23 cellular contexts compared by ENCODE assay signal in the genomic region with DNA sequence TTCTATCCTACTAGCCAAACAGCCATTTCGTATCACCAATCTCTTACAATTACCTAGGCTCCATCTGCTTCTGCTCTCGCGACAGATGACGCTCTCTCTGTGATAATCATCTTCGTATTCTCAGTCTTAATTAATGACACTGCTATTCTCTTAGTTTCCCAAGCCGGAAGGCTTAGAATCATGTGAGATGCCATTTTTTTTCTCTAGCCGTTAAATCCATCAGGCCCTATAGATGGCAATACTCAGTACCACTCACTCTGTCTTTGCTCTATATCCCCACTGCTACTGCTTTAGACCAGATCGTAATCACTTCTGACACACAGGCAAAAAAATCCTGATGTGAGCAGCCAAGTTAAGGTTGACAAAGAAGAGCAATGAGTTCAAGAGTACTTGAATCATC. TPM values are rescaled to one million over a fixed set of nuclear protein-coding genes. Genes with fewer than 3 reads are reported as not detected.
DNase-seq lines count a peak whose midpoint lies in the region; ATAC-seq and TF ChIP-seq lines count a peak whose summit lies in the region.
"Had no signal": no experiment of that assay in that cellular context is flagged by ENCODE, and none has a peak within 500 bp of the region (broad histone marks: within the 10 kb centered on the region; RNA-seq: fewer than 3 reads in every experiment).

No MANE protein-coding gene starts in this region.

- CTCF ChIA-PET in activated CD4-positive, alpha-beta memory T cell treated with anti-CD3 and anti-CD28 coated beads, Interleukin-2, amount 10 ng/mL, durations not matched to agents 7 days and 5 days (lab: Charles Lee): no interaction called here

- no peaks in the 10 kb centered on the region for H3K36me3 ChIP-seq in Loucy (ENCODE audit: insufficient read depth, low read length)
- H3K36me3 ChIP-seq: breast epithelium had no signal

- H3K36me3 Mint-ChIP-seq in activated CD4-positive, alpha-beta T cell treated with anti-CD3 and anti-CD28 coated beads, Interleukin-2, amount 10 ng/mL, durations not matched to agents 24 days and 14 days (ENCODE audit: low read depth): peaks cover 31% of the 10 kb centered on the region
- H3K36me3 Mint-ChIP-seq in activated CD4-positive, alpha-beta memory T cell treated with anti-CD3 and anti-CD28 coated beads, Interleukin-2, amount 10 ng/mL, durations not matched to agents 7 days and 5 days (ENCODE audit: low read depth): peaks cover 31% of the 10 kb centered on the region
- peaks cover 24 to 29% (median 29%) of the 10 kb centered on the region in 3 donors for H3K36me3 Mint-ChIP-seq in naive thymus-derived CD8-positive, alpha-beta T cell

- H3K4me1 ChIP-seq in Loucy (ENCODE audit: insufficient read depth, low read length, poor library complexity, severe bottlenecking): peaks cover 45% of the 10 kb centered on the region
- H3K4me1 ChIP-seq: breast epithelium had no signal

- H3K27me3 ChIP-seq in Loucy (ENCODE audit: insufficient read depth, low read length, poor library complexity, severe bottlenecking): no peaks in the 10 kb centered on the region
- H3K27me3 ChIP-seq: breast epithelium had no signal

- TF ChIP-seq CTCF in Loucy (conservative IDR thresholded peaks at IDR 0.05; ENCODE audit: low read length): peak; percentile 27; the same call in 1 of the 2 replicates

- no peaks in the 10 kb centered on the region for H3K9me2 ChIP-seq in Loucy (replicated peaks; ENCODE audit: low read depth, low read length)

- H3K27me3 Mint-ChIP-seq in activated CD4-positive, alpha-beta T cell treated with anti-CD3 and anti-CD28 coated beads, Interleukin-2, amount 10 ng/mL, durations not matched to agents 24 days and 14 days: no peaks in the 10 kb centered on the region
- no peaks in the 10 kb centered on the region for H3K27me3 Mint-ChIP-seq in activated CD4-positive, alpha-beta memory T cell treated with anti-CD3 and anti-CD28 coated beads, Interleukin-2, amount 10 ng/mL, durations not matched to agents 7 days and 5 days
- no peaks in the 10 kb centered on the region for H3K27me3 Mint-ChIP-seq in naive thymus-derived CD8-positive, alpha-beta T cell

- H3K9ac ChIP-seq in Loucy (ENCODE audit: low read depth, low read length, poor library complexity, severe bottlenecking): no peak overlapping the region

- intact Hi-C loops in activated CD4-positive, alpha-beta T cell treated with anti-CD3 and anti-CD28 coated beads, Interleukin-2, amount 10 ng/mL, durations not matched to agents 24 days and 14 days (cut with micrococcal nuclease): loop anchor here (5.0 kb wide), 1 partner anchor 194 kb away; no protein-coding TSS in a partner anchor

- H3K4me3 ChIP-seq in Loucy (ENCODE audit: low read length, poor library complexity, severe bottlenecking): no peak overlapping the region
- H3K4me3 ChIP-seq: breast epithelium, K562, smooth muscle cell had no signal

- H3K4me1 Mint-ChIP-seq in activated CD4-positive, alpha-beta T cell treated with anti-CD3 and anti-CD28 coated beads, Interleukin-2, amount 10 ng/mL, durations not matched to agents 24 days and 14 days: peaks cover 48% of the 10 kb centered on the region
- H3K4me1 Mint-ChIP-seq in activated CD4-positive, alpha-beta memory T cell treated with anti-CD3 and anti-CD28 coated beads, Interleukin-2, amount 10 ng/mL, durations not matched to agents 7 days and 5 days: peaks cover 57% of the 10 kb centered on the region
- peaks cover 23 to 61% (median 52%) of the 10 kb centered on the region in 4 donors for H3K4me1 Mint-ChIP-seq in naive thymus-derived CD8-positive, alpha-beta T cell

- no peak overlapping the region for H2AFZ ChIP-seq in Loucy (ENCODE audit: low read length)

- no peak for DNase-seq in activated CD4-positive, alpha-beta T cell treated with anti-CD3 and anti-CD28 coated beads, Interleukin-2, amount 10 ng/mL, durations not matched to agents 24 days and 14 days
- no peak for DNase-seq in activated CD4-positive, alpha-beta T cell treated with anti-CD3 and anti-CD28 coated beads for 4 hours
- DNase-seq in activated CD4-positive, alpha-beta memory T cell treated with anti-CD3 and anti-CD28 coated beads, Interleukin-2, amount 10 ng/mL, durations not matched to agents 7 days and 5 days: no peak
- no peak for DNase-seq in naive thymus-derived CD8-positive, alpha-beta T cell
- DNase-seq in pons (ENCODE audit: low spot score) (no peak), iPS-NIHi7 (ENCODE audit: extremely low spot score) (no peak), NCI-H1048 (lab: John Stamatoyannopoulos, UW) (no peak)
- DNase-seq: Calu3; cortex of kidney; glutamatergic neuron; H9; left colon; midbrain; NCI-H2029; NCI-H446; stimulated activated CD4-positive, alpha-beta T cell treated with anti-CD3 and anti-CD28 coated beads, Interleukin-4, amount 100 ng/mL, for 24 hours had no signal

- H3K27ac Mint-ChIP-seq in activated CD4-positive, alpha-beta T cell treated with anti-CD3 and anti-CD28 coated beads, Interleukin-2, amount 10 ng/mL, durations not matched to agents 24 days and 14 days: peak overlapping the region; percentile 64
- peak overlapping the region; percentile 91 for H3K27ac Mint-ChIP-seq in activated CD4-positive, alpha-beta memory T cell treated with anti-CD3 and anti-CD28 coated beads, Interleukin-2, amount 10 ng/mL, durations not matched to agents 7 days and 5 days
- H3K27ac Mint-ChIP-seq in naive thymus-derived CD8-positive, alpha-beta T cell: peak overlapping the region; percentile 6 to 99 (median 85)
- H3K27ac Mint-ChIP-seq: H9 had no signal

- H3F3A ChIP-seq in Loucy (ENCODE audit: low read depth): no peaks in the 10 kb centered on the region

- ATAC-seq in naive thymus-derived CD8-positive, alpha-beta T cell: no peak
- ATAC-seq: K562, left colon had no signal

- H3K4me2 ChIP-seq in Loucy (ENCODE audit: low read depth, low read length, poor library complexity, severe bottlenecking): no peak overlapping the region
- H3K4me2 ChIP-seq: smooth muscle cell had no signal

- H3K79me2 ChIP-seq in Loucy (ENCODE audit: insufficient read depth, low read length): peaks cover 28% of the 10 kb centered on the region

- no peaks in the 10 kb centered on the region for H4K20me1 ChIP-seq in Loucy (ENCODE audit: insufficient read depth, low read length, poor library complexity, severe bottlenecking)

- peaks cover 25% of the 10 kb centered on the region for H3K9me3 Mint-ChIP-seq in activated CD4-positive, alpha-beta T cell treated with anti-CD3 and anti-CD28 coated beads, Interleukin-2, amount 10 ng/mL, durations not matched to agents 24 days and 14 days
- H3K9me3 Mint-ChIP-seq in activated CD4-positive, alpha-beta memory T cell treated with anti-CD3 and anti-CD28 coated beads, Interleukin-2, amount 10 ng/mL, durations not matched to agents 7 days and 5 days: peaks cover 2% of the 10 kb centered on the region
- H3K9me3 Mint-ChIP-seq in naive thymus-derived CD8-positive, alpha-beta T cell: peaks cover 0 to 19% (median 6%) of the 10 kb centered on the region in 9 donors
- H3K9me3 Mint-ChIP-seq: H9 had no signal

- POLR2A ChIA-PET in activated CD4-positive, alpha-beta memory T cell treated with anti-CD3 and anti-CD28 coated beads, Interleukin-2, amount 10 ng/mL, durations not matched to agents 7 days and 5 days (lab: Charles Lee): interaction anchor here (0.9 to 3.4 kb wide), 4 partner anchors 9 to 69 kb away, joined by 3 to 30 read pairs (median 3); no protein-coding TSS in a partner anchor
- POLR2A ChIA-PET in naive thymus-derived CD8-positive, alpha-beta T cell (lab: Charles Lee): no interaction called here

- H3K4me3 Mint-ChIP-seq in activated CD4-positive, alpha-beta T cell treated with anti-CD3 and anti-CD28 coated beads, Interleukin-2, amount 10 ng/mL, durations not matched to agents 24 days and 14 days: peak overlapping the region; percentile 20
- peak overlapping the region; percentile 53 for H3K4me3 Mint-ChIP-seq in activated CD4-positive, alpha-beta memory T cell treated with anti-CD3 and anti-CD28 coated beads, Interleukin-2, amount 10 ng/mL, durations not matched to agents 7 days and 5 days
- peak overlapping the region; percentile 16 to 74 (median 50) for H3K4me3 Mint-ChIP-seq in naive thymus-derived CD8-positive, alpha-beta T cell
- H3K4me3 Mint-ChIP-seq: H9 had no signal

- H3K9me3 ChIP-seq in Loucy (ENCODE audit: insufficient read depth, low read depth, low read length): 0 out of 2 replicates have a peak, but pooled peaks cover 3% of the 10 kb centered on the region

RNA-seq across cellular contexts. Expression of a gene that starts 2.1 kb away (rescaled TPM):
- total RNA-seq in activated CD4-positive, alpha-beta T cell treated with anti-CD3 and anti-CD28 coated beads, Interleukin-2, amount 10 ng/mL, durations not matched to agents 24 days and 14 days: 14.3 and 15.3 TPM in 2 replicates
- total RNA-seq in activated CD4-positive, alpha-beta memory T cell treated with anti-CD3 and anti-CD28 coated beads, Interleukin-2, amount 10 ng/mL, durations not matched to agents 7 days and 5 days: 10 to 100 TPM; 65.6 to 68.2 TPM
- total RNA-seq in naive thymus-derived CD8-positive, alpha-beta T cell: 100 to 1,000 TPM; 128 TPM
- 100 to 1,000 TPM; 168 to 212 (median 183) TPM for polyA plus RNA-seq in naive thymus-derived CD8-positive, alpha-beta T cell
- total RNA-seq: A172, Calu3, H9, pulmonary artery endothelial cell, SK-MEL-5, smooth muscle cell had no signal
- polyA plus RNA-seq: K562, smooth muscle cell had no signal
